Comparison of ENCODE assay signal across 30 cellular contexts in the genomic region with DNA sequence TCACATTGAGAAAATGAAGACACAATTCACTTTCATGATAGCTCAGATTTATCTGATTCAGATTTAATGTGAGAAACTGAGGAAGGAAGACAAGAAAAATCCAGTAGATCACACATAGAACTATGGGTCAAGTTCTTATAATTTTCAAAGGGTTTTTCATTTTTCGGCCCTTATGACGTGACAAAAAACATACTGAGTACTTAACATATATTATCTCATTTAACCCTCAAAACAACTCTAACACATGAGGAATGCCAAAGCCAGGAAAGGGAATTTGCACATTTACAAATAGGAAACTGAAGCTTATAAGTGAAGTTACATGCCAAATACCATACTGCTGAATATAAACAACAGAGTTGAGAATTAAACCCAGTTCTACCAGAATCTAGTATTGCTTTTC.
"Had no signal": no experiment of that assay in that cellular context is flagged by ENCODE, and none has a peak within 500 bp of the region (broad histone marks: within the 10 kb centered on the region; RNA-seq: fewer than 3 reads in every experiment).

No MANE protein-coding gene starts in this region.

- H3K27ac ChIP-seq: neural progenitor cell, neutrophil, ovary, skin epidermis, suprapubic skin, thoracic aorta, tibial artery, upper lobe of right lung had no signal

- H3K4me1 ChIP-seq: neural progenitor cell, suprapubic skin, tibial artery, upper lobe of right lung had no signal

- H3K9me3 Mint-ChIP-seq: immature natural killer cell; mesothelial cell of epicardium; naive B cell; natural killer cell; nephron progenitor cell; neural progenitor cell; stimulated activated naive CD8-positive, alpha-beta T cell treated with anti-CD3 and anti-CD28 coated beads, Interleukin-15, Interleukin-2, amounts not matched to agents 100 ng/mL and 50 ng/mL, for 24 hours had no signal

- H3K4me3 ChIP-seq: left ventricle myocardium inferior, lung, neural progenitor cell, ovary, skin epidermis, suprapubic skin, thoracic aorta, tibial artery, upper lobe of right lung had no signal

- H3K27me3 ChIP-seq: neural progenitor cell, neutrophil, ovary, suprapubic skin, tibial artery, upper lobe of right lung had no signal

- H3K4me3 Mint-ChIP-seq: immature natural killer cell; mesothelial cell of epicardium; naive B cell; natural killer cell; nephron progenitor cell; neural progenitor cell; stimulated activated naive CD8-positive, alpha-beta T cell treated with anti-CD3 and anti-CD28 coated beads, Interleukin-15, Interleukin-2, amounts not matched to agents 100 ng/mL and 50 ng/mL, for 24 hours had no signal

- H2AFZ ChIP-seq: neural progenitor cell had no signal

- H3K9ac ChIP-seq: neural progenitor cell had no signal

- H3K9me3 ChIP-seq: left ventricle myocardium inferior, neutrophil, ovary, suprapubic skin, thoracic aorta, tibial artery, upper lobe of right lung had no signal

- H3K27ac Mint-ChIP-seq: immature natural killer cell; mesothelial cell of epicardium; natural killer cell; nephron progenitor cell; neural progenitor cell; progenitor cell of endocrine pancreas; stimulated activated naive CD8-positive, alpha-beta T cell treated with anti-CD3 and anti-CD28 coated beads, Interleukin-15, Interleukin-2, amounts not matched to agents 100 ng/mL and 50 ng/mL, for 24 hours had no signal

- DNase-seq: hippocampal formation; immature natural killer cell; islet precursor cell; left ventricle myocardium inferior; mesendoderm; naive B cell; natural killer cell; nephron progenitor cell; occipital lobe; ovary; retina; right cardiac atrium; stimulated activated CD4-positive, alpha-beta T cell treated with anti-CD3 and anti-CD28 coated beads, Interleukin-12 subunit alpha, Interleukin-12 subunit beta, amount 100 ng/mL, for 4 hours; stimulated activated CD4-positive, alpha-beta T cell treated with anti-CD3 and anti-CD28 coated beads, Interleukin-15, amount 100 ng/mL, for 24 hours; stimulated activated CD4-positive, alpha-beta T cell treated with anti-CD3 and anti-CD28 coated beads, Interleukin-2, amount 100 ng/mL, for 24 hours; stimulated activated CD4-positive, alpha-beta T cell treated with anti-CD3 and anti-CD28 coated beads, Interleukin-4, amount 100 ng/mL, for 1 hour; stimulated activated naive CD4-positive, alpha-beta T cell; tibial artery; trophoblast cell; upper lobe of right lung had no signal

- H3K36me3 ChIP-seq: ovary had no signal

- ATAC-seq: natural killer cell, sciatic nerve, upper lobe of right lung had no signal

- H3K27me3 Mint-ChIP-seq: naive B cell; progenitor cell of endocrine pancreas; stimulated activated naive CD8-positive, alpha-beta T cell treated with anti-CD3 and anti-CD28 coated beads, Interleukin-15, Interleukin-2, amounts not matched to agents 100 ng/mL and 50 ng/mL, for 24 hours had no signal

- H3K4me2 ChIP-seq: neural progenitor cell had no signal

- H3K4me1 Mint-ChIP-seq: immature natural killer cell, mesothelial cell of epicardium, nephron progenitor cell, neural progenitor cell had no signal
